10 cellular contexts compared by ENCODE assay signal in genomic region chr17:17055286-17056166, GRCh38. TPM values are rescaled to one million over a fixed set of nuclear protein-coding genes. Genes with fewer than 3 reads are reported as not detected.
A peak's percentile ranks its signal among the peaks of the same experiment; 100 is the strongest.
DNase-seq lines count a peak whose midpoint lies in the region; ATAC-seq and TF ChIP-seq lines count a peak whose summit lies in the region.
"Had no signal": no experiment of that assay in that cellular context is flagged by ENCODE, and none has a peak within 500 bp of the region (broad histone marks: within the 10 kb centered on the region; RNA-seq: fewer than 3 reads in every experiment).

No MANE protein-coding gene starts in this region.

- H3K4me1 ChIP-seq in left lung, result peaks cover 35 to 66% of the 10 kb centered on the region in 2 donors
- peaks cover 24 to 68% of the 10 kb centered on the region in 2 donors for H3K4me1 ChIP-seq in thyroid gland

- TF ChIP-seq POLR2A in thyroid gland (IDR thresholded peaks at IDR 0.05), result no peak

- ATAC-seq in left lung (peak; percentile 36), HG03442 (IDR thresholded peaks at IDR 0.05; ENCODE audit: unreplicated experiment) (no peak), GM21576 (IDR thresholded peaks at IDR 0.05; ENCODE audit: unreplicated experiment) (no peak)

- no peak overlapping the region for H3K27ac Mint-ChIP-seq in chondrocyte (ENCODE audit: unreplicated experiment)

- H3K27me3 Mint-ChIP-seq in chondrocyte (ENCODE audit: low read depth), result no peaks in the 10 kb centered on the region

- H3K27me3 ChIP-seq in left lung (no peaks in the 10 kb centered on the region), thyroid gland (no peaks in the 10 kb centered on the region)

- H3K9me3 ChIP-seq in left lung (no peaks in the 10 kb centered on the region), thyroid gland (no peaks in the 10 kb centered on the region)

- H3K4me1 Mint-ChIP-seq in chondrocyte (ENCODE audit: low read depth), result peaks cover 47% of the 10 kb centered on the region

- H3K36me3 Mint-ChIP-seq in chondrocyte (ENCODE audit: low read depth), result no peaks in the 10 kb centered on the region

- no peak for TF ChIP-seq CTCF in chondrocyte (IDR thresholded peaks at IDR 0.05)
- no peak for TF ChIP-seq CTCF in left lung (IDR thresholded peaks at IDR 0.05)
- no peak for TF ChIP-seq CTCF in thyroid gland (IDR thresholded peaks at IDR 0.05)

- no peak overlapping the region for H3K4me3 Mint-ChIP-seq in chondrocyte (ENCODE audit: unreplicated experiment)

- H3K4me3 ChIP-seq in left lung (no peak overlapping the region), thyroid gland (replicated peaks in 1 of 3) (no peak overlapping the region)
- H3K4me3 ChIP-seq: SK-N-MC had no signal

- WGBS in thyroid gland, 2 donors, result 76 to 86% methylated on average over 15 to 16 of the region's 16 CpGs

- intact Hi-C loops in left lung (cut with DNase I) (loop anchor here in 1 of 2 donors (10.0 kb wide), 1 partner anchor 49 kb away; no protein-coding TSS in a partner anchor), thyroid gland (cut with DNase I) (no loop called here)

- H3K9me3 Mint-ChIP-seq in chondrocyte (ENCODE audit: low read depth), result no peaks in the 10 kb centered on the region

- peaks cover 0 to 9% of the 10 kb centered on the region in 2 donors for H3K36me3 ChIP-seq in left lung
- peaks cover 3 to 8% of the 10 kb centered on the region in 2 donors for H3K36me3 ChIP-seq in thyroid gland

- DNase-seq in NCI-H1417 treated with DMSO at 0.1 percent for 48 hours (lab: John Stamatoyannopoulos, UW) (peak; percentile 5), chondrocyte (ENCODE audit: low spot score) (peak; percentile 53), left lung (no peak), thyroid gland (no peak), HK-2 (ENCODE audit: unreplicated experiment) (no peak)
- DNase-seq: NCI-H1092 treated with DMSO at 0.1 percent for 48 hours; stimulated activated CD4-positive, alpha-beta T cell treated with anti-CD3 and anti-CD28 coated beads, Interleukin-1b, Interleukin-23, amount 100 ng/mL, for 48 hours had no signal

- H3K27ac ChIP-seq in left lung (peak overlapping the region; percentile 36 to 40), thyroid gland (peak overlapping the region in 2 of 3 donors; percentile 2 to 62)
- H3K27ac ChIP-seq: SK-N-MC had no signal

RNA-seq across cellular contexts. Expression of gene MPRIP, which starts 13.3 kb away (rescaled TPM):
- total RNA-seq in chondrocyte (197 to 352 TPM (median 345 TPM) in 3 replicates), left lung (100 to 1,000 TPM; 259 to 338 TPM), thyroid gland (100 to 1,000 TPM; 130 to 244 (median 155) TPM)

Comparison
In these comparisons a context has a peak if more than half of its experiments do, and no peak if none do; other contexts are left out.
1. DNase-seq: peak in NCI-H1417 treated with DMSO at 0.1 percent for 48 hours (single experiment) and chondrocyte (single experiment); none in left lung (0 of 2), thyroid gland (0 of 2) and HK-2 (single experiment).